ENCODE assay signal across 2 cellular contexts in the genomic region with DNA sequence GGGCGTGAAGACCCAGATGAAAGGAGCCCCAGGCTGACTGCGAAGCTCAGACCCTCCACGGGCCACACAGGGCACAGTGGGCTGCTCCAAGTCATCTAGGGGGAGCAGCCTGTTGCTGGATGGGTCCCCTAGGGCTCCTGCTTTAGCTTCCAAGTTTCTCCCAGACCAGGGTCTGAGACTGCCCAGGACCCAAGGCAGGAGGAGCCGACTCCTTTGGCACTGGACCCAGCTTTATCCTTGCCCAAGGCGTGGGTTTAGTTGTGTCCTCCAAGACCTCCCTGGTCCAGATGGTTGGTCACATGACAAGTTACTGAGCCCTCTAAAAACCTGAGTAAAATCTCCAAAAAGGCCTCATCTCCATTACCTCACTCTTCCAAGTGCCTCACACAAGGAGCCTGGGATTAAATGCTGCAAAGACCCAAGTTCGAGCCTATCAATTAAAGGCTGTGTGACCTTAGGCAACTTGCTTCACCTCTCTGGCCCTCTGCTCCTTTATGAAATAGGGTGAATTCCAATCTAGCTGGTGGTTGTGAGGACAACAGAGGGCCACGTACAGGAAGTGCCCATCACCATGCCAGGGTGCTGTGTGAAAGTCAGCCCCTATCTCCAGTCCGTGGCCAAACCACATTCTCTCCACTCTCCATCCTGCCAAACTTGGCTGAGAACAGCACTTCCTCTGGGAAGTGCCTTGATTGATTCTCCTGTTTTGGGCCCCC.
TF ChIP-seq lines count a peak whose summit lies in the region.

No MANE protein-coding gene starts in this region.

TF ChIP-seq in IMR-90, 13 proteins besides CTCF, POLR2A, EP300 and RAD21:
- TF ChIP-seq SMC3 (IDR thresholded peaks at IDR 0.05; ENCODE audit: low read depth, low read length) (no peak), FOS (IDR thresholded peaks at IDR 0.05; ENCODE audit: low read depth, low read length) (no peak), MXI1 (IDR thresholded peaks at IDR 0.05; ENCODE audit: borderline replicate concordance, low read depth, low read length) (no peak), BHLHE40 (IDR thresholded peaks at IDR 0.05; ENCODE audit: low read depth, low read length) (no peak), RCOR1 (IDR thresholded peaks at IDR 0.05; ENCODE audit: insufficient replicate concordance, low read length) (no peak), CHD1 (IDR thresholded peaks at IDR 0.05; ENCODE audit: low read depth, low read length) (no peak), MAFK (IDR thresholded peaks at IDR 0.05; ENCODE audit: low read depth, low read length) (no peak), NFE2L2 (IDR thresholded peaks at IDR 0.05; ENCODE audit: low read depth, low read length) (no peak)
- TF ChIP-seq, protein P1, sequence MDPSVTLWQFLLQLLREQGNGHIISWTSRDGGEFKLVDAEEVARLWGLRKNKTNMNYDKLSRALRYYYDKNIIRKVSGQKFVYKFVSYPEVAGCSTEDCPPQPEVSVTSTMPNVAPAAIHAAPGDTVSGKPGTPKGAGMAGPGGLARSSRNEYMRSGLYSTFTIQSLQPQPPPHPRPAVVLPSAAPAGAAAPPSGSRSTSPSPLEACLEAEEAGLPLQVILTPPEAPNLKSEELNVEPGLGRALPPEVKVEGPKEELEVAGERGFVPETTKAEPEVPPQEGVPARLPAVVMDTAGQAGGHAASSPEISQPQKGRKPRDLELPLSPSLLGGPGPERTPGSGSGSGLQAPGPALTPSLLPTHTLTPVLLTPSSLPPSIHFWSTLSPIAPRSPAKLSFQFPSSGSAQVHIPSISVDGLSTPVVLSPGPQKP (IDR thresholded peaks at IDR 0.05; ENCODE audit: borderline replicate concordance, low read depth, low read length): no peak

TF ChIP-seq in K562, 482 proteins besides CTCF, POLR2A, EP300 and RAD21 (continues in another document):
- no peak for TF ChIP-seq ZKSCAN8 (CRISPR knock-in tag; IDR thresholded peaks at IDR 0.05)
- TF ChIP-seq POLR2G (IDR thresholded peaks at IDR 0.05; ENCODE audit: low read depth, low read length): no peak
- 0 out of 2 replicates have a peak, but pooled peaks have one; percentile 23 for TF ChIP-seq SMARCA5 (IDR thresholded peaks at IDR 0.05)
- TF ChIP-seq BCOR (IDR thresholded peaks at IDR 0.05): peak; percentile 89
- TF ChIP-seq RUNX1 (IDR thresholded peaks at IDR 0.05; ENCODE audit: low read depth): no peak
- TF ChIP-seq PTBP1 (IDR thresholded peaks at IDR 0.05; ENCODE audit: low read depth, low read length): peak; percentile 88
- no peak for TF ChIP-seq ZFX (CRISPR knock-in tag; IDR thresholded peaks at IDR 0.05)
- no peak for TF ChIP-seq OTX1 (CRISPR knock-in tag; IDR thresholded peaks at IDR 0.05)
- TF ChIP-seq, protein P2, sequence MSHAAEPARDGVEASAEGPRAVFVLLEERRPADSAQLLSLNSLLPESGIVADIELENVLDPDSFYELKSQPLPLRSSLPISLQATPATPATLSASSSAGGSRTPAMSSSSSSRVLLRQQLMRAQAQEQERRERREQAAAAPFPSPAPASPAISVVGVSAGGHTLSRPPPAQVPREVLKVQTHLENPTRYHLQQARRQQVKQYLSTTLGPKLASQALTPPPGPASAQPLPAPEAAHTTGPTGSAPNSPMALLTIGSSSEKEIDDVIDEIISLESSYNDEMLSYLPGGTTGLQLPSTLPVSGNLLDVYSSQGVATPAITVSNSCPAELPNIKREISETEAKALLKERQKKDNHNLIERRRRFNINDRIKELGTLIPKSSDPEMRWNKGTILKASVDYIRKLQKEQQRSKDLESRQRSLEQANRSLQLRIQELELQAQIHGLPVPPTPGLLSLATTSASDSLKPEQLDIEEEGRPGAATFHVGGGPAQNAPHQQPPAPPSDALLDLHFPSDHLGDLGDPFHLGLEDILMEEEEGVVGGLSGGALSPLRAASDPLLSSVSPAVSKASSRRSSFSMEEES (CRISPR knock-in tag; IDR thresholded peaks at IDR 0.05): peak; percentile 76
- no peak for TF ChIP-seq FOXA3 (CRISPR knock-in tag; conservative IDR thresholded peaks at IDR 0.05 in 1 of 2, IDR thresholded peaks at IDR 0.05 in 1 of 2)
- TF ChIP-seq HNRNPUL1 (IDR thresholded peaks at IDR 0.05; ENCODE audit: low read length): no peak
- TF ChIP-seq RCOR1 (IDR thresholded peaks at IDR 0.05; ENCODE audit: borderline replicate concordance in 1 of 2, low read depth in 2 of 2, low read length in 2 of 2): peak in 1 of 2 experiments; percentile 52; a peak in 1 of 4 replicates
- TF ChIP-seq ZNF561 (CRISPR knock-in tag; conservative IDR thresholded peaks at IDR 0.05): no peak
- no peak for TF ChIP-seq RFX5 (IDR thresholded peaks at IDR 0.05; ENCODE audit: low read depth, low read length)
- no peak for TF ChIP-seq ZNF253 (CRISPR knock-in tag; conservative IDR thresholded peaks at IDR 0.05)
- no peak for TF ChIP-seq MEIS2 (IDR thresholded peaks at IDR 0.05; ENCODE audit: partially characterized antibody)
- no peak for TF ChIP-seq SNIP1 (IDR thresholded peaks at IDR 0.05; ENCODE audit: low read depth)
- TF ChIP-seq, protein P3, sequence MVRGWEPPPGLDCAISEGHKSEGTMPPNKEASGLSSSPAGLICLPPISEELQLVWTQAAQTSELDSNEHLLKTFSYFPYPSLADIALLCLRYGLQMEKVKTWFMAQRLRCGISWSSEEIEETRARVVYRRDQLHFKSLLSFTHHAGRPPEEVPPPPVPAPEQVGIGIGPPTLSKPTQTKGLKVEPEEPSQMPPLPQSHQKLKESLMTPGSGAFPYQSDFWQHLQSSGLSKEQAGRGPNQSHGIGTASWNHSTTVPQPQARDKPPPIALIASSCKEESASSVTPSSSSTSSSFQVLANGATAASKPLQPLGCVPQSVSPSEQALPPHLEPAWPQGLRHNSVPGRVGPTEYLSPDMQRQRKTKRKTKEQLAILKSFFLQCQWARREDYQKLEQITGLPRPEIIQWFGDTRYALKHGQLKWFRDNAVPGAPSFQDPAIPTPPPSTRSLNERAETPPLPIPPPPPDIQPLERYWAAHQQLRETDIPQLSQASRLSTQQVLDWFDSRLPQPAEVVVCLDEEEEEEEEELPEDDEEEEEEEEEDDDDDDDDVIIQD (CRISPR knock-in tag; IDR thresholded peaks at IDR 0.05): no peak
- TF ChIP-seq SIN3A (IDR thresholded peaks at IDR 0.05; ENCODE audit: borderline replicate concordance in 2 of 2, control insufficient read depth in 1 of 2, low read depth in 2 of 2, low read length in 2 of 2): no peak
- no peak for TF ChIP-seq ZNF274 (IDR thresholded peaks at IDR 0.05; ENCODE audit: borderline replicate concordance, low read depth, low read length)
- TF ChIP-seq HSF4 (CRISPR knock-in tag; IDR thresholded peaks at IDR 0.05; ENCODE audit: borderline replicate concordance): no peak
- no peak for TF ChIP-seq ETV6 (IDR thresholded peaks at IDR 0.05; ENCODE audit: borderline replicate concordance in 1 of 2, low read depth in 2 of 2, low read length in 1 of 2)
- no peak for TF ChIP-seq ETV6 (CRISPR knock-in tag; IDR thresholded peaks at IDR 0.05; ENCODE audit: borderline replicate concordance)
- TF ChIP-seq RBBP5 (IDR thresholded peaks at IDR 0.05; ENCODE audit: borderline replicate concordance, insufficient read depth, low read length, poor library complexity, severe bottlenecking): no peak
- TF ChIP-seq PHB (CRISPR knock-in tag; IDR thresholded peaks at IDR 0.05): no peak
- no peak for TF ChIP-seq MED1 (CRISPR knock-in tag; IDR thresholded peaks at IDR 0.05; ENCODE audit: borderline replicate concordance)
- TF ChIP-seq ZNF75A (CRISPR knock-in tag; IDR thresholded peaks at IDR 0.05): no peak
- no peak for TF ChIP-seq HMGN3 (IDR thresholded peaks at IDR 0.05; ENCODE audit: borderline replicate concordance, extremely low read depth, insufficient read length, low read depth, low read length)
- no peak for TF ChIP-seq MCM7 (IDR thresholded peaks at IDR 0.05)
- peak; percentile 41 for TF ChIP-seq BRD9 (IDR thresholded peaks at IDR 0.05; ENCODE audit: low read depth, partially characterized antibody)
- TF ChIP-seq BHLHE40 (IDR thresholded peaks at IDR 0.05; ENCODE audit: low read length): no peak
- no peak for TF ChIP-seq SMARCB1 (IDR thresholded peaks at IDR 0.05; ENCODE audit: insufficient read length, low read depth)
- peak; percentile 53 to 72; a peak in 3 of 4 replicates for TF ChIP-seq KDM1A (IDR thresholded peaks at IDR 0.05)
- peak; percentile 34; the same call in 1 of the 2 replicates for TF ChIP-seq RAD51 (IDR thresholded peaks at IDR 0.05; ENCODE audit: borderline replicate concordance, low read depth)
- peak; percentile 89 for TF ChIP-seq RBM25 (IDR thresholded peaks at IDR 0.05; ENCODE audit: low read depth, low read length, severe bottlenecking)
- TF ChIP-seq ZNF324 (CRISPR knock-in tag; IDR thresholded peaks at IDR 0.05): no peak
- TF ChIP-seq MECOM (CRISPR knock-in tag; IDR thresholded peaks at IDR 0.05): no peak
- no peak for TF ChIP-seq ZNF780A (CRISPR knock-in tag; IDR thresholded peaks at IDR 0.05)
- TF ChIP-seq, protein P4, sequence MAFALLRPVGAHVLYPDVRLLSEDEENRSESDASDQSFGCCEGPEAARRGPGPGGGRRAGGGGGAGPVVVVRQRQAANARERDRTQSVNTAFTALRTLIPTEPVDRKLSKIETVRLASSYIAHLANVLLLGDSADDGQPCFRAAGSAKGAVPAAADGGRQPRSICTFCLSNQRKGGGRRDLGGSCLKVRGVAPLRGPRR (CRISPR knock-in tag; IDR thresholded peaks at IDR 0.05): no peak
- TF ChIP-seq, protein P5, sequence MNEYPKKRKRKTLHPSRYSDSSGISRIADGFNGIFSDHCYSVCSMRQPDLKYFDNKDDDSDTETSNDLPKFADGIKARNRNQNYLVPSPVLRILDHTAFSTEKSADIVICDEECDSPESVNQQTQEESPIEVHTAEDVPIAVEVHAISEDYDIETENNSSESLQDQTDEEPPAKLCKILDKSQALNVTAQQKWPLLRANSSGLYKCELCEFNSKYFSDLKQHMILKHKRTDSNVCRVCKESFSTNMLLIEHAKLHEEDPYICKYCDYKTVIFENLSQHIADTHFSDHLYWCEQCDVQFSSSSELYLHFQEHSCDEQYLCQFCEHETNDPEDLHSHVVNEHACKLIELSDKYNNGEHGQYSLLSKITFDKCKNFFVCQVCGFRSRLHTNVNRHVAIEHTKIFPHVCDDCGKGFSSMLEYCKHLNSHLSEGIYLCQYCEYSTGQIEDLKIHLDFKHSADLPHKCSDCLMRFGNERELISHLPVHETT (CRISPR knock-in tag; conservative IDR thresholded peaks at IDR 0.05 in 1 of 2, IDR thresholded peaks at IDR 0.05 in 1 of 2): no peak
- TF ChIP-seq, protein P6, sequence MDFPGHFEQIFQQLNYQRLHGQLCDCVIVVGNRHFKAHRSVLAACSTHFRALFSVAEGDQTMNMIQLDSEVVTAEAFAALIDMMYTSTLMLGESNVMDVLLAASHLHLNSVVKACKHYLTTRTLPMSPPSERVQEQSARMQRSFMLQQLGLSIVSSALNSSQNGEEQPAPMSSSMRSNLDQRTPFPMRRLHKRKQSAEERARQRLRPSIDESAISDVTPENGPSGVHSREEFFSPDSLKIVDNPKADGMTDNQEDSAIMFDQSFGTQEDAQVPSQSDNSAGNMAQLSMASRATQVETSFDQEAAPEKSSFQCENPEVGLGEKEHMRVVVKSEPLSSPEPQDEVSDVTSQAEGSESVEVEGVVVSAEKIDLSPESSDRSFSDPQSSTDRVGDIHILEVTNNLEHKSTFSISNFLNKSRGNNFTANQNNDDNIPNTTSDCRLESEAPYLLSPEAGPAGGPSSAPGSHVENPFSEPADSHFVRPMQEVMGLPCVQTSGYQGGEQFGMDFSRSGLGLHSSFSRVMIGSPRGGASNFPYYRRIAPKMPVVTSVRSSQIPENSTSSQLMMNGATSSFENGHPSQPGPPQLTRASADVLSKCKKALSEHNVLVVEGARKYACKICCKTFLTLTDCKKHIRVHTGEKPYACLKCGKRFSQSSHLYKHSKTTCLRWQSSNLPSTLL (IDR thresholded peaks at IDR 0.05): no peak
- TF ChIP-seq SNRNP70 (optimal IDR thresholded peaks at IDR 0.05; ENCODE audit: low read depth, low read length): no peak
- no peak for TF ChIP-seq XRCC4 (IDR thresholded peaks at IDR 0.05; ENCODE audit: extremely low read depth, insufficient read depth, insufficient read length)
- no peak for TF ChIP-seq ESRRB (CRISPR knock-in tag; IDR thresholded peaks at IDR 0.05; ENCODE audit: borderline replicate concordance)
- no peak for TF ChIP-seq XRCC5 (IDR thresholded peaks at IDR 0.05; ENCODE audit: low read depth, low read length)
- TF ChIP-seq PCBP1 (IDR thresholded peaks at IDR 0.05; ENCODE audit: low read depth, low read length, poor library complexity, severe bottlenecking): no peak
- 0 out of 2 replicates have a peak, but pooled peaks have one; percentile 14 for TF ChIP-seq HDAC2 (IDR thresholded peaks at IDR 0.05)
- TF ChIP-seq, protein P7, sequence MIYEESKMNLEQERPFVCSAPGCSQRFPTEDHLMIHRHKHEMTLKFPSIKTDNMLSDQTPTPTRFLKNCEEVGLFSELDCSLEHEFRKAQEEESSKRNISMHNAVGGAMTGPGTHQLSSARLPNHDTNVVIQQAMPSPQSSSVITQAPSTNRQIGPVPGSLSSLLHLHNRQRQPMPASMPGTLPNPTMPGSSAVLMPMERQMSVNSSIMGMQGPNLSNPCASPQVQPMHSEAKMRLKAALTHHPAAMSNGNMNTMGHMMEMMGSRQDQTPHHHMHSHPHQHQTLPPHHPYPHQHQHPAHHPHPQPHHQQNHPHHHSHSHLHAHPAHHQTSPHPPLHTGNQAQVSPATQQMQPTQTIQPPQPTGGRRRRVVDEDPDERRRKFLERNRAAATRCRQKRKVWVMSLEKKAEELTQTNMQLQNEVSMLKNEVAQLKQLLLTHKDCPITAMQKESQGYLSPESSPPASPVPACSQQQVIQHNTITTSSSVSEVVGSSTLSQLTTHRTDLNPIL (CRISPR knock-in tag; IDR thresholded peaks at IDR 0.05): no peak
- no peak for TF ChIP-seq ARNT (IDR thresholded peaks at IDR 0.05)
- no peak for TF ChIP-seq FOXJ2 (tag; IDR thresholded peaks at IDR 0.05)
- TF ChIP-seq, protein P8, sequence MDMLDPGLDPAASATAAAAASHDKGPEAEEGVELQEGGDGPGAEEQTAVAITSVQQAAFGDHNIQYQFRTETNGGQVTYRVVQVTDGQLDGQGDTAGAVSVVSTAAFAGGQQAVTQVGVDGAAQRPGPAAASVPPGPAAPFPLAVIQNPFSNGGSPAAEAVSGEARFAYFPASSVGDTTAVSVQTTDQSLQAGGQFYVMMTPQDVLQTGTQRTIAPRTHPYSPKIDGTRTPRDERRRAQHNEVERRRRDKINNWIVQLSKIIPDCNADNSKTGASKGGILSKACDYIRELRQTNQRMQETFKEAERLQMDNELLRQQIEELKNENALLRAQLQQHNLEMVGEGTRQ (CRISPR knock-in tag; IDR thresholded peaks at IDR 0.05): peak; percentile 13; the same call in 1 of the 2 replicates
- TF ChIP-seq ZFP36 (IDR thresholded peaks at IDR 0.05; ENCODE audit: low read depth, low read length, partially characterized antibody): peak; percentile 84
- TF ChIP-seq HOXB6 (CRISPR knock-in tag; IDR thresholded peaks at IDR 0.05; ENCODE audit: borderline replicate concordance): no peak
